Comparison of ENCODE assay signal across 21 cellular contexts in genomic region chr7:51027256-51028127, GRCh38.
DNase-seq lines count a peak whose midpoint lies in the region; ATAC-seq and TF ChIP-seq lines count a peak whose summit lies in the region.
"Had no signal": no experiment of that assay in that cellular context is flagged by ENCODE, and none has a peak within 500 bp of the region (broad histone marks: within the 10 kb centered on the region; RNA-seq: fewer than 3 reads in every experiment).

No MANE protein-coding gene starts in this region.

- no peak overlapping the region for H3K9ac ChIP-seq in neuronal stem cell (ENCODE audit: low read depth, low read length, poor library complexity)
- H3K9ac ChIP-seq: KMS-11 had no signal

- no peaks in the 10 kb centered on the region for H3K27me3 Mint-ChIP-seq in stimulated activated naive CD8-positive, alpha-beta T cell treated with anti-CD3 and anti-CD28 coated beads, Interleukin-15, amount 100 ng/mL, for 72 hours

- POLR2A ChIA-PET in HEK293T (lab: Yijun Ruan, JAX): no interaction called here

- peak overlapping the region; percentile 65 for H3K18ac ChIP-seq in neuronal stem cell (ENCODE audit: low read length)

- no peaks in the 10 kb centered on the region for H3K9me3 Mint-ChIP-seq in stimulated activated naive CD8-positive, alpha-beta T cell treated with anti-CD3 and anti-CD28 coated beads, Interleukin-15, amount 100 ng/mL, for 72 hours

- CTCF ChIA-PET in HEK293T (lab: Yijun Ruan, JAX): no interaction called here

- no peak overlapping the region for H4K91ac ChIP-seq in neuronal stem cell (ENCODE audit: low read depth, low read length, poor library complexity)

- no peak overlapping the region for H2BK15ac ChIP-seq in neuronal stem cell (ENCODE audit: low read length)

- H3K27ac Mint-ChIP-seq in stimulated activated naive CD8-positive, alpha-beta T cell treated with anti-CD3 and anti-CD28 coated beads, Interleukin-15, amount 100 ng/mL, for 72 hours: no peak overlapping the region

- H3K14ac ChIP-seq in neuronal stem cell (ENCODE audit: low read length): no peak overlapping the region

- H4K8ac ChIP-seq in neuronal stem cell (ENCODE audit: low read depth, low read length): no peak overlapping the region

- no peak for TF ChIP-seq CTCF in coronary artery (IDR thresholded peaks at IDR 0.05)
- no peak for TF ChIP-seq CTCF in vagina (IDR thresholded peaks at IDR 0.05)

- no peak for DNase-seq in stimulated activated naive CD8-positive, alpha-beta T cell treated with anti-CD3 and anti-CD28 coated beads, Interleukin-15, amount 100 ng/mL, for 72 hours
- DNase-seq in stimulated activated naive CD8-positive, alpha-beta T cell treated with anti-CD3 and anti-CD28 coated beads, Interleukin-15, Interleukin-2, amounts not matched to agents 100 U/mL and 50 U/mL, for 24 hours: no peak
- DNase-seq in coronary artery (ENCODE audit: low spot score) (peak; percentile 43), neuronal stem cell (ENCODE audit: low spot score) (no peak), vagina (ENCODE audit: extremely low spot score in 2 of 2) (peak; percentile 72 to 85), HEK293T (ENCODE audit: extremely low spot score) (no peak)
- DNase-seq: BE2C, EL, GF-D8, H7, NCI-H1092 treated with DMSO at 0.1 percent for 48 hours, NCI-H146, NCI-H2029, NCI-H226, NCI-H510A treated with DMSO at 0.1 percent for 48 hours, NCI-H748 treated with DMSO at 0.1 percent for 48 hours, SHP77 treated with DMSO at 0.1 percent for 48 hours had no signal

- intact Hi-C loops in vagina (cut with DNase I): no loop called here

- H3K4me2 ChIP-seq in neuronal stem cell (ENCODE audit: insufficient read depth, low read length, poor library complexity, severe bottlenecking): no peak overlapping the region
- H3K4me2 ChIP-seq: KMS-11 had no signal

- H2BK5ac ChIP-seq in neuronal stem cell (ENCODE audit: low read length): no peak overlapping the region

- WGBS in neuronal stem cell (ENCODE audit: extremely low coverage in 2 of 2, insufficient read length in 2 of 2, insufficient replicate concordance in 1 of 2), 2 donors: no CpG with 5 or more reads among the region's 15 CpGs

- H3K4me1 Mint-ChIP-seq in stimulated activated naive CD8-positive, alpha-beta T cell treated with anti-CD3 and anti-CD28 coated beads, Interleukin-15, amount 100 ng/mL, for 72 hours: no peaks in the 10 kb centered on the region

- H3K4ac ChIP-seq in neuronal stem cell (ENCODE audit: low read length): no peak overlapping the region

- H2AK5ac ChIP-seq in neuronal stem cell (ENCODE audit: low read depth, low read length): peak overlapping the region; percentile 8

- H3K27ac ChIP-seq in coronary artery (no peak overlapping the region), neuronal stem cell (replicated peaks; ENCODE audit: low read length) (no peak overlapping the region), vagina (no peak overlapping the region)
- H3K27ac ChIP-seq: KMS-11, RWPE1 had no signal

- no peaks in the 10 kb centered on the region for H3K9me3 ChIP-seq in neuronal stem cell (replicated peaks in 1 of 2; ENCODE audit: control insufficient read depth in 2 of 2, insufficient read depth in 1 of 2, low read depth in 1 of 2, low read length in 2 of 2)
- H3K9me3 ChIP-seq in vagina: no peaks in the 10 kb centered on the region
- H3K9me3 ChIP-seq: BE2C had no signal

- TF ChIP-seq POLR2A in vagina (IDR thresholded peaks at IDR 0.05): no peak

- H3K36me3 ChIP-seq in neuronal stem cell (replicated peaks in 1 of 2; ENCODE audit: control insufficient read depth in 2 of 2, insufficient read depth in 2 of 2, low read length in 2 of 2) (no peaks in the 10 kb centered on the region), vagina (no peaks in the 10 kb centered on the region)
- H3K36me3 ChIP-seq: BE2C had no signal

- H3K23ac ChIP-seq in neuronal stem cell (ENCODE audit: low read depth, low read length, poor library complexity): no peak overlapping the region

- H2AFZ ChIP-seq in neuronal stem cell (ENCODE audit: low read length): no peak overlapping the region

- no peak overlapping the region for H3K4me3 Mint-ChIP-seq in stimulated activated naive CD8-positive, alpha-beta T cell treated with anti-CD3 and anti-CD28 coated beads, Interleukin-15, amount 100 ng/mL, for 72 hours

- H3K4me3 ChIP-seq in coronary artery (no peak overlapping the region), neuronal stem cell (ENCODE audit: low read length in 2 of 2) (no peak overlapping the region), vagina (no peak overlapping the region)

- H3K27me3 ChIP-seq in neuronal stem cell (ENCODE audit: control insufficient read depth in 3 of 3, insufficient read depth in 3 of 3, low read depth in 1 of 3, low read length in 3 of 3) (no peaks in the 10 kb centered on the region), vagina (no peaks in the 10 kb centered on the region)
- H3K27me3 ChIP-seq: BE2C had no signal

- H2BK12ac ChIP-seq in neuronal stem cell (ENCODE audit: low read length): peak overlapping the region; percentile 36

- H3K4me1 ChIP-seq in neuronal stem cell (ENCODE audit: control insufficient read depth in 2 of 2, insufficient read depth in 1 of 2, low read depth in 1 of 2, low read length in 2 of 2) (peaks cover 0 to 4% of the 10 kb centered on the region in 2 donors), vagina (no peaks in the 10 kb centered on the region)
- H3K4me1 ChIP-seq: BE2C had no signal

- no peak overlapping the region for H2BK120ac ChIP-seq in neuronal stem cell (ENCODE audit: low read depth, low read length)

- peak; percentile 21 for ATAC-seq in stimulated activated naive CD8-positive, alpha-beta T cell treated with anti-CD3 and anti-CD28 coated beads, Interleukin-15, amount 100 ng/mL, for 72 hours
- ATAC-seq in stimulated activated naive CD8-positive, alpha-beta T cell treated with anti-CD3 and anti-CD28 coated beads, Interleukin-15, Interleukin-2, amounts not matched to agents 100 U/mL and 50 U/mL, for 24 hours: no peak
- ATAC-seq in GM18868 (IDR thresholded peaks at IDR 0.05; ENCODE audit: unreplicated experiment) (no peak), HG02798 (IDR thresholded peaks at IDR 0.05; ENCODE audit: poor library complexity, unreplicated experiment) (no peak)

- no peaks in the 10 kb centered on the region for H3K79me1 ChIP-seq in neuronal stem cell (ENCODE audit: low read depth, low read length)

TF ChIP-seq in HEK293T, 16 proteins besides CTCF, POLR2A, EP300 and RAD21:
- TF ChIP-seq LEF1 (IDR thresholded peaks at IDR 0.05; ENCODE audit: borderline replicate concordance): no peak
- no peak for TF ChIP-seq ARNT (IDR thresholded peaks at IDR 0.05)
- no peak for TF ChIP-seq ELF4 (IDR thresholded peaks at IDR 0.05)
- TF ChIP-seq SUZ12 (IDR thresholded peaks at IDR 0.05): no peak
- no peak for TF ChIP-seq SP1 (IDR thresholded peaks at IDR 0.05)
- TF ChIP-seq L3MBTL2 (conservative IDR thresholded peaks at IDR 0.05): no peak
TF ChIP-seq in HEK293T: peak in this region for 0.

Comparison
In these comparisons a context has a peak if more than half of its experiments do, and no peak if none do; other contexts are left out.
1. DNase-seq: peak in coronary artery (single experiment) and vagina (2 of 2); none in stimulated activated naive CD8-positive, alpha-beta T cell treated with anti-CD3 and anti-CD28 coated beads, Interleukin-15, amount 100 ng/mL, for 72 hours (0 of 2), stimulated activated naive CD8-positive, alpha-beta T cell treated with anti-CD3 and anti-CD28 coated beads, Interleukin-15, Interleukin-2, amounts not matched to agents 100 U/mL and 50 U/mL, for 24 hours (single experiment), neuronal stem cell (single experiment) and HEK293T (single experiment).